In genomic region chr3:125236331-125236903, GRCh38 we compare ENCODE assay signal across 1 cellular context.
TF ChIP-seq lines count a peak whose summit lies in the region.

No MANE protein-coding gene starts in this region.

TF ChIP-seq in GM23338, 12 proteins besides CTCF, POLR2A, EP300 and RAD21 (continued from another document):
- no peak for TF ChIP-seq REST (IDR thresholded peaks at IDR 0.05; ENCODE audit: unreplicated experiment)
- TF ChIP-seq NANOG (IDR thresholded peaks at IDR 0.05; ENCODE audit: borderline replicate concordance), result no peak
- TF ChIP-seq EZH2phosphoT487 (IDR thresholded peaks at IDR 0.05; ENCODE audit: unreplicated experiment), result no peak
- TF ChIP-seq JUNB (IDR thresholded peaks at IDR 0.05; ENCODE audit: unreplicated experiment), result no peak
- TF ChIP-seq STAT1 (IDR thresholded peaks at IDR 0.05; ENCODE audit: unreplicated experiment), result no peak
- TF ChIP-seq ZNF114 (CRISPR knock-in tag; IDR thresholded peaks at IDR 0.05), result no peak
- TF ChIP-seq ZNF462 (CRISPR knock-in tag; IDR thresholded peaks at IDR 0.05), result no peak
- no peak for TF ChIP-seq ETS1 (IDR thresholded peaks at IDR 0.05)
